In genomic region chr17:7549401-7550055, GRCh38 we compare ENCODE assay signal across 8 cellular contexts. TPM values are rescaled to one million over a fixed set of nuclear protein-coding genes. Genes with fewer than 3 reads are reported as not detected.
DNase-seq lines count a peak whose midpoint lies in the region; ATAC-seq and TF ChIP-seq lines count a peak whose summit lies in the region.

No MANE protein-coding gene starts in this region.

- H3K9me3 Mint-ChIP-seq in activated CD8-positive, alpha-beta T cell treated with anti-CD3 and anti-CD28 coated beads for 36 hours: no peaks in the 10 kb centered on the region

- H3K4me3 Mint-ChIP-seq in activated CD8-positive, alpha-beta T cell treated with anti-CD3 and anti-CD28 coated beads for 36 hours: peak overlapping the region; percentile 73

- intact Hi-C loops in activated CD8-positive, alpha-beta T cell treated with anti-CD3 and anti-CD28 coated beads for 36 hours (cut with micrococcal nuclease): no loop called here
- intact Hi-C loops in esophagus squamous epithelium (cut with DNase I): no loop called here

- peaks cover 15 to 37% (median 17%) of the 10 kb centered on the region in 3 donors for H3K4me1 ChIP-seq in esophagus squamous epithelium
- peaks cover 30 to 39% of the 10 kb centered on the region in 2 experiments for H3K4me1 ChIP-seq in neutrophil (ENCODE audit: control insufficient read depth in 1 of 2, insufficient read depth in 1 of 2, low read depth in 1 of 2, low read length in 1 of 2)

- H3K27me3 ChIP-seq in esophagus squamous epithelium: no peaks in the 10 kb centered on the region
- H3K27me3 ChIP-seq in neutrophil: peaks cover 34% of the 10 kb centered on the region

- TF ChIP-seq POLR2A in esophagus squamous epithelium (IDR thresholded peaks at IDR 0.05): no peak

- DNase-seq in activated CD8-positive, alpha-beta T cell treated with anti-CD3 and anti-CD28 coated beads for 36 hours: peak; percentile 69
- no peak for DNase-seq in esophagus squamous epithelium (lab: John Stamatoyannopoulos, UW)
- DNase-seq in NCI-H2227 treated with DMSO at 0.1 percent for 48 hours (lab: John Stamatoyannopoulos, UW): no peak
- no peak for DNase-seq in H4 (ENCODE audit: low spot score)

- H3K9me3 ChIP-seq in esophagus squamous epithelium (no peaks in the 10 kb centered on the region), neutrophil (no peaks in the 10 kb centered on the region)

- H3K4me1 Mint-ChIP-seq in activated CD8-positive, alpha-beta T cell treated with anti-CD3 and anti-CD28 coated beads for 36 hours (ENCODE audit: low read depth): peaks cover 57% of the 10 kb centered on the region

- TF ChIP-seq CTCF in GM12875 (IDR thresholded peaks at IDR 0.05; ENCODE audit: borderline replicate concordance, insufficient read depth, low read depth, low read length) (no peak), esophagus squamous epithelium (IDR thresholded peaks at IDR 0.05) (no peak), neutrophil (IDR thresholded peaks at IDR 0.05) (no peak)
- TF ChIP-seq CTCF in activated CD8-positive, alpha-beta T cell treated with anti-CD3 and anti-CD28 coated beads for 36 hours (IDR thresholded peaks at IDR 0.05): no peak

- H3K27ac ChIP-seq in esophagus squamous epithelium (peak overlapping the region; percentile 80 to 97 (median 89)), neutrophil (peak overlapping the region; percentile 75)

- peaks cover 1% of the 10 kb centered on the region for H3K36me3 Mint-ChIP-seq in activated CD8-positive, alpha-beta T cell treated with anti-CD3 and anti-CD28 coated beads for 36 hours (ENCODE audit: low read depth)

- 16 to 30% methylated on average over 17 to 18 of the region's 20 CpGs for WGBS in esophagus squamous epithelium, 2 donors

- peaks cover 0 to 12% (median 0%) of the 10 kb centered on the region in 3 donors for H3K36me3 ChIP-seq in esophagus squamous epithelium
- H3K36me3 ChIP-seq in neutrophil: no peaks in the 10 kb centered on the region

- CTCF ChIA-PET in activated CD8-positive, alpha-beta T cell treated with anti-CD3 and anti-CD28 coated beads for 36 hours (lab: Charles Lee): interaction anchor here (0.8 to 6.1 kb wide), 9 partner anchors 8 to 193 kb away, joined by 3 to 42 read pairs (median 3); partner anchors contain the start of genes SENP3, TNFSF13 and TP53

- ATAC-seq in activated CD8-positive, alpha-beta T cell treated with anti-CD3 and anti-CD28 coated beads for 36 hours: peak; percentile 54
- ATAC-seq in GM21423 (IDR thresholded peaks at IDR 0.05; ENCODE audit: unreplicated experiment): no peak
- no peak for ATAC-seq in HG02763 (IDR thresholded peaks at IDR 0.05; ENCODE audit: unreplicated experiment)

- peak overlapping the region; percentile 65 for H3K4me3 ChIP-seq in GM12875 (ENCODE audit: low read depth, low read length)
- H3K4me3 ChIP-seq in esophagus squamous epithelium: peak overlapping the region; percentile 57 to 88 (median 66)
- peak overlapping the region; percentile 57 to 72 for H3K4me3 ChIP-seq in neutrophil (ENCODE audit: low read depth in 1 of 2, low read length in 1 of 2)

- POLR2A ChIA-PET in activated CD8-positive, alpha-beta T cell treated with anti-CD3 and anti-CD28 coated beads for 36 hours (lab: Charles Lee): interaction anchor here (0.6 to 3.8 kb wide), 12 partner anchors 8 to 196 kb away, joined by 3 to 14 read pairs (median 4); partner anchors contain the start of genes MPDU1, SENP3 and TNFSF13

- H3K27ac Mint-ChIP-seq in activated CD8-positive, alpha-beta T cell treated with anti-CD3 and anti-CD28 coated beads for 36 hours: peak overlapping the region; percentile 19

- H3K27me3 Mint-ChIP-seq in activated CD8-positive, alpha-beta T cell treated with anti-CD3 and anti-CD28 coated beads for 36 hours: no peaks in the 10 kb centered on the region

RNA-seq across cellular contexts. Expression of gene TNFSF12, which starts 0.7 kb away (rescaled TPM):
- 10 to 100 TPM; 11.8 to 13.8 TPM for total RNA-seq in activated CD8-positive, alpha-beta T cell treated with anti-CD3 and anti-CD28 coated beads for 36 hours
- total RNA-seq in esophagus squamous epithelium: 10 to 100 TPM in 1 of 4 donors, 1 to 10 TPM in 3; 3.5 to 41.6 (median 6.5) TPM
- 2.4 TPM in 1 of 2 replicates, not detected in the other for total RNA-seq in H4 (2014; rRNA removed; shearing (Covaris generic))

RNA-seq across cellular contexts. Expression of gene TNFSF13, which starts 9.0 kb away (rescaled TPM):
- 1 to 10 TPM; 4.0 to 6.9 TPM for total RNA-seq in activated CD8-positive, alpha-beta T cell treated with anti-CD3 and anti-CD28 coated beads for 36 hours
- 10 to 100 TPM in 2 of 4 donors, 1 to 10 TPM in 2; 3.8 to 21.7 (median 10.9) TPM for total RNA-seq in esophagus squamous epithelium
- 0.43 TPM in 1 of 2 replicates, not detected in the other for total RNA-seq in H4 (2014; rRNA removed; shearing (Covaris generic))

RNA-seq across cellular contexts. Expression of gene SENP3, which starts 12.2 kb away (rescaled TPM):
- total RNA-seq in activated CD8-positive, alpha-beta T cell treated with anti-CD3 and anti-CD28 coated beads for 36 hours: 10 to 100 TPM; 60.2 to 63.2 TPM
- 10 to 100 TPM; 32.1 to 65.4 (median 48.3) TPM for total RNA-seq in esophagus squamous epithelium
- 59.5 and 61.3 TPM in 2 replicates for total RNA-seq in H4 (2014; rRNA removed; shearing (Covaris generic))

RNA-seq across cellular contexts. Expression of gene CD68, which starts 29.9 kb away (rescaled TPM):
- total RNA-seq in activated CD8-positive, alpha-beta T cell treated with anti-CD3 and anti-CD28 coated beads for 36 hours: 10 to 100 TPM; 11.4 to 12.9 TPM
- total RNA-seq in esophagus squamous epithelium: 10 to 100 TPM; 32.1 to 52.9 (median 45.2) TPM
- total RNA-seq in H4 (2014; rRNA removed; shearing (Covaris generic)): 19.9 and 21.6 TPM in 2 replicates

RNA-seq across cellular contexts. Expression of gene MPDU1, which starts 34.1 kb away (rescaled TPM):
- 10 to 100 TPM; 50.9 to 51.4 TPM for total RNA-seq in activated CD8-positive, alpha-beta T cell treated with anti-CD3 and anti-CD28 coated beads for 36 hours
- 100 to 1,000 TPM in 2 of 4 donors, 10 to 100 TPM in 2; 69.3 to 123 (median 100) TPM for total RNA-seq in esophagus squamous epithelium
- 146 and 193 TPM in 2 replicates for total RNA-seq in H4 (2014; rRNA removed; shearing (Covaris generic))
